ENCODE assay signal across 8 cellular contexts in genomic region chr6:27503436-27504030, GRCh38. TPM values are rescaled to one million over a fixed set of nuclear protein-coding genes. Genes with fewer than 3 reads are reported as not detected.
DNase-seq lines count a peak whose midpoint lies in the region; ATAC-seq lines count a peak whose summit lies in the region.

No MANE protein-coding gene starts in this region.

- H3K4me1 ChIP-seq in mesenchymal stem cell (ENCODE audit: control insufficient read depth, insufficient read depth, low read depth, low read length): no peaks in the 10 kb centered on the region

- H2AFZ ChIP-seq in mesenchymal stem cell (ENCODE audit: low read depth, low read length): no peak overlapping the region

- no peak overlapping the region for H3K23ac ChIP-seq in mesenchymal stem cell (ENCODE audit: low read length in 2 of 2)

- H3K18ac ChIP-seq in mesenchymal stem cell (ENCODE audit: low read depth in 1 of 2, low read length in 2 of 2): no peak overlapping the region

- DNase-seq in GF-D8 (lab: John Stamatoyannopoulos, UW) (peak; percentile 21), NCI-H748 treated with DMSO at 0.1 percent for 48 hours (lab: John Stamatoyannopoulos, UW) (peak; percentile 87), mesenchymal stem cell (peak; percentile 83)
- DNase-seq in activated CD4-positive, alpha-beta T cell treated with anti-CD3 and anti-CD28 coated beads, Interleukin-2, amount 50 U/mL, for 48 hours: peak; percentile 87 to 89
- peak; percentile 78 for DNase-seq in effector CD8-positive, alpha-beta T cell (lab: John Stamatoyannopoulos, UW)
- peak; percentile 57 to 72 for DNase-seq in stimulated activated CD8-positive, alpha-beta memory T cell treated with anti-CD3 and anti-CD28 coated beads, Interleukin-15, amount 100 ng/mL, for 4 hours (ENCODE audit: low read depth in 2 of 2)

- no peak overlapping the region for H4K91ac ChIP-seq in mesenchymal stem cell (ENCODE audit: low read length)

- under 1% methylated on average over 16 of the region's 21 CpGs for WGBS in mesenchymal stem cell

- peak overlapping the region; percentile 53 to 78 for H3K4me3 ChIP-seq in mesenchymal stem cell (ENCODE audit: insufficient read depth in 1 of 2, low read depth in 1 of 2, low read length in 2 of 2)

- no peak overlapping the region for H2BK12ac ChIP-seq in mesenchymal stem cell (ENCODE audit: low read length in 2 of 2)

- H3K79me1 ChIP-seq in mesenchymal stem cell (replicated peaks; ENCODE audit: low read length, poor library complexity, severe bottlenecking): no peaks in the 10 kb centered on the region

- no peak overlapping the region for H2BK5ac ChIP-seq in mesenchymal stem cell (ENCODE audit: low read depth, low read length, poor library complexity, severe bottlenecking)

- H3K9ac ChIP-seq in mesenchymal stem cell (ENCODE audit: low read length): peak overlapping the region; percentile 78

- peak overlapping the region; percentile 45 for H3K4me2 ChIP-seq in mesenchymal stem cell (ENCODE audit: low read length, poor library complexity, severe bottlenecking)

- no peak overlapping the region for H2AK5ac ChIP-seq in mesenchymal stem cell (ENCODE audit: low read length, severe bottlenecking)

- H3K36me3 ChIP-seq in mesenchymal stem cell (ENCODE audit: control insufficient read depth in 1 of 2, insufficient read depth in 2 of 2, low read depth in 1 of 2, low read length in 2 of 2): no peaks in the 10 kb centered on the region

- no peak overlapping the region for H4K8ac ChIP-seq in mesenchymal stem cell (ENCODE audit: low read length)

- ATAC-seq in HG02943 (IDR thresholded peaks at IDR 0.05; ENCODE audit: low read depth, unreplicated experiment) (peak; percentile 36), HG02588 (IDR thresholded peaks at IDR 0.05; ENCODE audit: unreplicated experiment) (no peak)

- peaks cover 0 to 21% of the 10 kb centered on the region in 2 experiments for H3K27me3 ChIP-seq in mesenchymal stem cell (ENCODE audit: control insufficient read depth in 1 of 2, insufficient read depth in 1 of 2, low read length in 2 of 2)

- H3K14ac ChIP-seq in mesenchymal stem cell (ENCODE audit: low read length in 2 of 2): no peak overlapping the region

- H3K27ac ChIP-seq in mesenchymal stem cell (ENCODE audit: low read length, poor library complexity, severe bottlenecking): no peak overlapping the region

- no peak overlapping the region for H3K4ac ChIP-seq in mesenchymal stem cell (ENCODE audit: low read depth in 1 of 2, low read length in 2 of 2)

- H2BK15ac ChIP-seq in mesenchymal stem cell (ENCODE audit: low read depth, poor library complexity, severe bottlenecking): no peak overlapping the region

- no peak overlapping the region for H2BK120ac ChIP-seq in mesenchymal stem cell (ENCODE audit: low read depth, low read length)

- no peaks in the 10 kb centered on the region for H3K9me3 ChIP-seq in mesenchymal stem cell (ENCODE audit: control insufficient read depth, low read length)

RNA-seq across cellular contexts. Expression of gene ZNF184, which starts 30.6 kb away (rescaled TPM):
- polyA plus RNA-seq in mesenchymal stem cell (2013, experiment 1 of 2): 5.0 TPM
- polyA plus RNA-seq in mesenchymal stem cell (2013, experiment 2 of 2): 5.2 TPM

Comparison
In these comparisons a context has a peak if more than half of its experiments do, and no peak if none do; other contexts are left out.
1. DNase-seq: peak in every context shown above with its lines; median percentile 88 in activated CD4-positive, alpha-beta T cell treated with anti-CD3 and anti-CD28 coated beads, Interleukin-2, amount 50 U/mL, for 48 hours; 87 in NCI-H748 treated with DMSO at 0.1 percent for 48 hours; 83 in mesenchymal stem cell; 78 in effector CD8-positive, alpha-beta T cell; 64 in stimulated activated CD8-positive, alpha-beta memory T cell treated with anti-CD3 and anti-CD28 coated beads, Interleukin-15, amount 100 ng/mL, for 4 hours; 21 in GF-D8.